In genomic region chr1:202589190-202589680, GRCh38 we compare ENCODE assay signal across 9 cellular contexts.
DNase-seq lines count a peak whose midpoint lies in the region; ATAC-seq and TF ChIP-seq lines count a peak whose summit lies in the region.
"Had no signal": no experiment of that assay in that cellular context is flagged by ENCODE, and none has a peak within 500 bp of the region (broad histone marks: within the 10 kb centered on the region; RNA-seq: fewer than 3 reads in every experiment).

No MANE protein-coding gene starts in this region.

- in situ Hi-C loops in brain microvascular endothelial cell (cut with HindIII; ENCODE audit: low pct_ligation_motif_present, low sequenced_read_pairs): no loop called here

- no peaks in the 10 kb centered on the region for H3K9me3 ChIP-seq in HCT116 (ENCODE audit: control insufficient read depth in 1 of 2, insufficient read depth in 1 of 2, low read depth in 1 of 2, low read length in 2 of 2)
- no peaks in the 10 kb centered on the region for H3K9me3 ChIP-seq in subcutaneous abdominal adipose tissue (ENCODE audit: control insufficient read depth in 5 of 5, low read length in 5 of 5)

- TF ChIP-seq CTCF in HCT116 (IDR thresholded peaks at IDR 0.05 in 2 of 3, conservative IDR thresholded peaks at IDR 0.05 in 1 of 3; ENCODE audit: borderline replicate concordance in 1 of 3, insufficient read depth in 1 of 3, low read depth in 2 of 3, low read length in 2 of 3): 0 out of 6 replicates have a peak, but pooled peaks of 1 of the 3 experiments have one; percentile 7
- TF ChIP-seq CTCF in brain microvascular endothelial cell (IDR thresholded peaks at IDR 0.05; ENCODE audit: low read depth, low read length, missing control alignments): peak; percentile 12
- TF ChIP-seq CTCF in kidney epithelial cell (IDR thresholded peaks at IDR 0.05; ENCODE audit: insufficient read depth, low read length, poor library complexity, severe bottlenecking): peak; percentile 15

- ATAC-seq in HCT116 (peak; percentile 90), GM19452 (IDR thresholded peaks at IDR 0.05; ENCODE audit: unreplicated experiment) (no peak)
- ATAC-seq: activated T-cell treated with anti-CD3 and anti-CD28 coated beads, Interleukin-2, amount 50 U/mL, for 4 hours had no signal

- H3K4me3 ChIP-seq in HCT116 (replicated peaks in 1 of 2; ENCODE audit: low read depth in 1 of 2, low read length in 2 of 2) (peak overlapping the region in 1 of 2 experiments; percentile 27; a peak in 2 of 4 replicates), brain microvascular endothelial cell (ENCODE audit: low read depth, low read length) (no peak overlapping the region), kidney epithelial cell (ENCODE audit: low read depth, low read length) (no peak overlapping the region), subcutaneous abdominal adipose tissue (ENCODE audit: low read depth in 1 of 5, low read length in 5 of 5) (peak overlapping the region in 3 of 5 donors; percentile 32 to 45 (median 34))

- POLR2A ChIA-PET in HCT116 (lab: Charles Lee): no interaction called here

- TF ChIP-seq POLR2A in HCT116 (IDR thresholded peaks at IDR 0.05; ENCODE audit: borderline replicate concordance, extremely low read depth, insufficient read depth, insufficient read length): no peak

- no peaks in the 10 kb centered on the region for H3K36me3 ChIP-seq in HCT116 (ENCODE audit: control insufficient read depth in 1 of 2, insufficient read depth in 2 of 2, low read length in 2 of 2)
- no peaks in the 10 kb centered on the region for H3K36me3 ChIP-seq in brain microvascular endothelial cell (replicated peaks)
- no peaks in the 10 kb centered on the region for H3K36me3 ChIP-seq in kidney epithelial cell (ENCODE audit: control insufficient read depth, insufficient read depth, low read length)
- H3K36me3 ChIP-seq in subcutaneous abdominal adipose tissue (ENCODE audit: control insufficient read depth in 5 of 5, insufficient read depth in 5 of 5, low read length in 5 of 5): peaks cover 0 to 13% (median 3%) of the 10 kb centered on the region in 5 donors

- H3K4me2 ChIP-seq in HCT116 (ENCODE audit: low read length): peak overlapping the region; percentile 73

- peak overlapping the region; percentile 34 for H3K9ac ChIP-seq in HCT116 (ENCODE audit: low read length)
- H3K9ac ChIP-seq in subcutaneous abdominal adipose tissue (ENCODE audit: low read length in 5 of 5): peak overlapping the region in 4 of 5 donors; percentile 21 to 57 (median 42)

- H3K4me1 ChIP-seq in HCT116 (ENCODE audit: control insufficient read depth in 1 of 2, insufficient read depth in 2 of 2, low read length in 2 of 2): peaks cover 25 to 79% of the 10 kb centered on the region in 2 experiments
- H3K4me1 ChIP-seq in subcutaneous abdominal adipose tissue (ENCODE audit: control insufficient read depth in 5 of 5, insufficient read depth in 5 of 5, low read length in 5 of 5): peaks cover 11 to 87% (median 75%) of the 10 kb centered on the region in 5 donors

- intact Hi-C loops in HCT116 (cut with micrococcal nuclease): no loop called here

- H3K27me3 ChIP-seq in HCT116 (ENCODE audit: insufficient read depth, low read length) (no peaks in the 10 kb centered on the region), brain microvascular endothelial cell (replicated peaks) (no peaks in the 10 kb centered on the region), kidney epithelial cell (ENCODE audit: control insufficient read depth, insufficient read depth, low read length) (no peaks in the 10 kb centered on the region), subcutaneous abdominal adipose tissue (ENCODE audit: control insufficient read depth in 5 of 5, insufficient read depth in 4 of 5, low read length in 5 of 5) (no peaks in the 10 kb centered on the region)

- RAD21 ChIA-PET in HCT116 (lab: Charles Lee; ENCODE audit: low non-redundant PET in 1 of 2, low total read pairs in 2 of 2, uncharacterized antibody in 2 of 2, unreplicated experiment in 2 of 2): no interaction called here

- no TSS peak for BruUV-seq in HCT116 (replicated peaks; lab: Mats Ljungman, UMichigan)

- no peak overlapping the region for H2AFZ ChIP-seq in HCT116 (ENCODE audit: low read depth, low read length, poor library complexity, severe bottlenecking)

- peak; percentile 92 for DNase-seq in HCT116 (ENCODE audit: low read depth, low spot score)
- peak; percentile 98 for DNase-seq in brain microvascular endothelial cell
- DNase-seq in kidney epithelial cell (ENCODE audit: low read depth): peak; percentile 100
- no peak for DNase-seq in mesenteric fat pad (ENCODE audit: low spot score)
- no peak for DNase-seq in hippocampal formation (lab: John Stamatoyannopoulos, UW)
- no peak for DNase-seq in NCI-H1417 treated with DMSO at 0.1 percent for 48 hours (lab: John Stamatoyannopoulos, UW)
- DNase-seq: activated T-cell treated with anti-CD3 and anti-CD28 coated beads, Interleukin-2, amount 50 U/mL, for 4 hours had no signal

- TF ChIP-seq RAD21 in HCT116 (IDR thresholded peaks at IDR 0.05; ENCODE audit: low read depth): no peak

- CTCF ChIA-PET in HCT116 (lab: Charles Lee): interaction anchor here (1.2 kb wide), 2 partner anchors 17 to 247 kb away, joined by 3 read pairs; no protein-coding TSS in a partner anchor

- no peaks in the 10 kb centered on the region for H4K20me1 ChIP-seq in HCT116 (ENCODE audit: insufficient read depth)

- H3K9me2 ChIP-seq in HCT116 (ENCODE audit: insufficient read depth): no peaks in the 10 kb centered on the region

- H3K79me2 ChIP-seq in HCT116 (ENCODE audit: insufficient read depth, low read length): no peaks in the 10 kb centered on the region

- H3K27ac ChIP-seq in HCT116 (ENCODE audit: low read depth, low read length) (peak overlapping the region; percentile 51), brain microvascular endothelial cell (peak overlapping the region; percentile 83), subcutaneous abdominal adipose tissue (ENCODE audit: low read depth, low read length) (peak overlapping the region; percentile 89)

TF ChIP-seq in HCT116, 20 proteins besides CTCF, POLR2A, EP300 and RAD21 (continues in another document):
- TF ChIP-seq EZH2phosphoT487 (IDR thresholded peaks at IDR 0.05; ENCODE audit: borderline replicate concordance) (no peak), YY1 (IDR thresholded peaks at IDR 0.05; ENCODE audit: extremely low read depth, insufficient replicate concordance, low read depth, low read length) (peak; percentile 9), MAX (IDR thresholded peaks at IDR 0.05) (peak; percentile 72; the same call in 1 of the 2 replicates), CBX3 (IDR thresholded peaks at IDR 0.05; ENCODE audit: low read depth) (peak; percentile 91; the same call in 1 of the 2 replicates), ZNF274 (IDR thresholded peaks at IDR 0.05; ENCODE audit: low read depth, low read length) (no peak), ZBTB33 (IDR thresholded peaks at IDR 0.05; ENCODE audit: extremely low read depth, insufficient replicate concordance, low read length) (no peak), ELF1 (IDR thresholded peaks at IDR 0.05; ENCODE audit: borderline replicate concordance, low read depth) (no peak), ZFX (IDR thresholded peaks at IDR 0.05) (no peak), SRF (IDR thresholded peaks at IDR 0.05; ENCODE audit: low read depth) (no peak), JUND (IDR thresholded peaks at IDR 0.05) (peak; percentile 96), SP1 (IDR thresholded peaks at IDR 0.05; ENCODE audit: low read depth) (peak; percentile 94), POLR2AphosphoS5 (IDR thresholded peaks at IDR 0.05; ENCODE audit: low read depth, low read length) (peak; percentile 63), SIN3A (IDR thresholded peaks at IDR 0.05; ENCODE audit: low read depth) (peak; percentile 70; the same call in 1 of the 2 replicates), FOSL1 (IDR thresholded peaks at IDR 0.05; ENCODE audit: low read depth) (peak; percentile 88)

Comparison
In these comparisons a context has a peak if more than half of its experiments do, and no peak if none do; other contexts are left out.
1. DNase-seq: peak in HCT116 (single experiment), brain microvascular endothelial cell (single experiment) and kidney epithelial cell (single experiment); none in mesenteric fat pad (single experiment), hippocampal formation (0 of 2) and NCI-H1417 treated with DMSO at 0.1 percent for 48 hours (single experiment).
2. H3K4me3 ChIP-seq: peak in subcutaneous abdominal adipose tissue (3 of 5); none in brain microvascular endothelial cell (single experiment) and kidney epithelial cell (single experiment).
3. Peak in every context shown above with its lines, with median percentiles within 50 percentile points of each other: H3K27ac ChIP-seq.